ENCODE assay signal across 24 cellular contexts in genomic region chr6:121498481-121499276, GRCh38.
A peak's percentile ranks its signal among the peaks of the same experiment; 100 is the strongest.
DNase-seq lines count a peak whose midpoint lies in the region; ATAC-seq and TF ChIP-seq lines count a peak whose summit lies in the region.
"Had no signal": no experiment of that assay in that cellular context is flagged by ENCODE, and none has a peak within 500 bp of the region (broad histone marks: within the 10 kb centered on the region; RNA-seq: fewer than 3 reads in every experiment).

No MANE protein-coding gene starts in this region.

- H3K27ac Mint-ChIP-seq in stimulated activated memory B cell treated with anti-CD40 and anti-IgM and Interleukin-4, amounts not matched to agents 10 μg/mL and 1 μg/mL and 100 μg/mL, for 72 hours = no peak overlapping the region
- H3K27ac Mint-ChIP-seq: activated T-helper 1 cell treated with anti-CD3 and anti-CD28 coated beads, Interleukin-12 subunit alpha, Interleukin-12 subunit beta, Interleukin-2, Interleukin-4 antibody, amounts not matched to agents 30 ng/mL and 10 ng/mL and 1 ng/mL, durations not matched to agents 14 hours and 24 hours and 36 hours; natural killer cell treated with Interleukin-12 subunit alpha and Interleukin-12 subunit beta and Interleukin-15 and Interleukin-18, amount 100 ng/mL, for 72 hours had no signal

- ATAC-seq in PC-3 = no peak
- ATAC-seq in stimulated activated memory B cell treated with anti-CD40 and anti-IgM and Interleukin-4, amounts not matched to agents 10 μg/mL and 1 μg/mL and 100 μg/mL, for 72 hours = no peak
- ATAC-seq: left ventricle myocardium superior; natural killer cell treated with Interleukin-12 subunit alpha and Interleukin-12 subunit beta and Interleukin-15 and Interleukin-18, amount 100 ng/mL, for 72 hours had no signal

- TF ChIP-seq CTCF in PC-3 (conservative IDR thresholded peaks at IDR 0.05; ENCODE audit: low read depth, low read length) = no peak
- no peak for TF ChIP-seq CTCF in coronary artery (IDR thresholded peaks at IDR 0.05)
- TF ChIP-seq CTCF in thyroid gland (IDR thresholded peaks at IDR 0.05) = no peak

- 74 to 77% methylated on average over 10 to 12 of the region's 12 CpGs for WGBS in thyroid gland, 2 donors

- no peak overlapping the region for H3K9ac ChIP-seq in PC-3 (ENCODE audit: low read length)
- H3K9ac ChIP-seq: GM23248, parathyroid adenoma had no signal

- no peaks in the 10 kb centered on the region for H3K27me3 ChIP-seq in PC-3 (ENCODE audit: low read length)
- no peaks in the 10 kb centered on the region for H3K27me3 ChIP-seq in thyroid gland
- H3K27me3 ChIP-seq: body of pancreas had no signal

- H4K20me1 ChIP-seq in PC-3 (ENCODE audit: low read length) = no peaks in the 10 kb centered on the region

- intact Hi-C loops in PC-3 (cut with micrococcal nuclease) (no loop called here), thyroid gland (cut with DNase I) (no loop called here), cardiac septum (cut with DNase I) (no loop called here)

- H3K27ac ChIP-seq in PC-3 (ENCODE audit: low read length) = no peak overlapping the region
- peak overlapping the region; percentile 25 to 32 for H3K27ac ChIP-seq in coronary artery
- H3K27ac ChIP-seq in thyroid gland = peak overlapping the region in 2 of 3 donors; percentile 1 to 46
- H3K27ac ChIP-seq: GM23248, parathyroid adenoma, PC-9 had no signal

- no peak overlapping the region for H3K4me2 ChIP-seq in PC-3 (ENCODE audit: low read length)
- H3K4me2 ChIP-seq: PC-9 had no signal

- no peaks in the 10 kb centered on the region for H3K4me1 Mint-ChIP-seq in stimulated activated memory B cell treated with anti-CD40 and anti-IgM and Interleukin-4, amounts not matched to agents 10 μg/mL and 1 μg/mL and 100 μg/mL, for 72 hours

- H3K9me3 ChIP-seq in PC-3 (ENCODE audit: low read length) = no peaks in the 10 kb centered on the region
- no peaks in the 10 kb centered on the region for H3K9me3 ChIP-seq in thyroid gland
- H3K9me3 ChIP-seq: body of pancreas had no signal

- no peak overlapping the region for H3K4me3 ChIP-seq in PC-3 (ENCODE audit: low read length)
- no peak overlapping the region for H3K4me3 ChIP-seq in coronary artery
- no peak overlapping the region for H3K4me3 ChIP-seq in thyroid gland (replicated peaks in 1 of 3)
- H3K4me3 ChIP-seq: body of pancreas, GM23248, PC-9 had no signal

- no peaks in the 10 kb centered on the region for H3K36me3 Mint-ChIP-seq in stimulated activated memory B cell treated with anti-CD40 and anti-IgM and Interleukin-4, amounts not matched to agents 10 μg/mL and 1 μg/mL and 100 μg/mL, for 72 hours
- H3K36me3 Mint-ChIP-seq: natural killer cell treated with Interleukin-12 subunit alpha and Interleukin-12 subunit beta and Interleukin-15 and Interleukin-18, amount 100 ng/mL, for 72 hours had no signal

- peaks cover 5% of the 10 kb centered on the region for H3K4me1 ChIP-seq in PC-3 (ENCODE audit: insufficient read depth, low read length)
- H3K4me1 ChIP-seq in thyroid gland = peaks cover 3 to 13% of the 10 kb centered on the region in 2 donors
- H3K4me1 ChIP-seq: parathyroid adenoma had no signal

- no peaks in the 10 kb centered on the region for H3F3A ChIP-seq in PC-3 (ENCODE audit: low read length, unreplicated experiment)

- no peaks in the 10 kb centered on the region for H3K9me3 Mint-ChIP-seq in stimulated activated memory B cell treated with anti-CD40 and anti-IgM and Interleukin-4, amounts not matched to agents 10 μg/mL and 1 μg/mL and 100 μg/mL, for 72 hours
- H3K9me3 Mint-ChIP-seq: activated T-helper 1 cell treated with anti-CD3 and anti-CD28 coated beads, Interleukin-12 subunit alpha, Interleukin-12 subunit beta, Interleukin-2, Interleukin-4 antibody, amounts not matched to agents 30 ng/mL and 10 ng/mL and 1 ng/mL, durations not matched to agents 14 hours and 24 hours and 36 hours had no signal

- TF ChIP-seq POLR2A in thyroid gland (IDR thresholded peaks at IDR 0.05) = no peak

- H3K9me2 ChIP-seq in PC-3 (replicated peaks; ENCODE audit: low read length) = no peaks in the 10 kb centered on the region

- peak; percentile 18 for DNase-seq in PC-3
- no peak for DNase-seq in coronary artery (ENCODE audit: low spot score)
- DNase-seq in glomerular visceral epithelial cell (ENCODE audit: extremely low spot score) = peak; percentile 62
- peak; percentile 19 to 33 for DNase-seq in thyroid gland
- no peak for DNase-seq in GOT3 (lab: John Stamatoyannopoulos, UW)
- no peak for DNase-seq in NCI-H2227 treated with DMSO at 0.1 percent for 48 hours (lab: John Stamatoyannopoulos, UW)
- DNase-seq in cardiac septum (ENCODE audit: low spot score) = no peak
- DNase-seq: activated CD4-positive, alpha-beta T cell treated with anti-CD3 and anti-CD28 coated beads for 48 hours; activated naive CD4-positive, alpha-beta T cell treated with anti-CD3 and anti-CD28 coated beads, Interleukin-2, amount 50 U/mL, for 16 hours; body of pancreas; effector memory CD4-positive, alpha-beta T cell; GM23248; Karpas-422; left ventricle myocardium superior; NCI-H1048; NCI-H2029; NCI-H446; PC-9; substantia nigra; T-helper 1 cell had no signal

- H3K4me3 Mint-ChIP-seq in stimulated activated memory B cell treated with anti-CD40 and anti-IgM and Interleukin-4, amounts not matched to agents 10 μg/mL and 1 μg/mL and 100 μg/mL, for 72 hours = no peak overlapping the region
- H3K4me3 Mint-ChIP-seq: activated T-helper 1 cell treated with anti-CD3 and anti-CD28 coated beads, Interleukin-12 subunit alpha, Interleukin-12 subunit beta, Interleukin-2, Interleukin-4 antibody, amounts not matched to agents 30 ng/mL and 10 ng/mL and 1 ng/mL, durations not matched to agents 14 hours and 24 hours and 36 hours; natural killer cell treated with Interleukin-12 subunit alpha and Interleukin-12 subunit beta and Interleukin-15 and Interleukin-18, amount 100 ng/mL, for 72 hours had no signal

- H2AFZ ChIP-seq in PC-3 (ENCODE audit: low read length) = no peak overlapping the region
- H2AFZ ChIP-seq: GM23248, parathyroid adenoma, PC-9 had no signal

- no peaks in the 10 kb centered on the region for H3K27me3 Mint-ChIP-seq in stimulated activated memory B cell treated with anti-CD40 and anti-IgM and Interleukin-4, amounts not matched to agents 10 μg/mL and 1 μg/mL and 100 μg/mL, for 72 hours
- H3K27me3 Mint-ChIP-seq: natural killer cell treated with Interleukin-12 subunit alpha and Interleukin-12 subunit beta and Interleukin-15 and Interleukin-18, amount 100 ng/mL, for 72 hours had no signal

- BruUV-seq in PC-3 (replicated peaks; lab: Mats Ljungman, UMichigan) = no TSS peak

- no peaks in the 10 kb centered on the region for H3K79me2 ChIP-seq in PC-3 (ENCODE audit: low read length)
- H3K79me2 ChIP-seq: parathyroid adenoma had no signal

- POLR2A ChIA-PET in PC-3 (lab: Charles Lee; ENCODE audit: unreplicated experiment) = no interaction called here

- CTCF ChIA-PET in PC-3 (lab: Charles Lee) = no interaction called here

- H3K36me3 ChIP-seq in PC-3 (ENCODE audit: low read depth, low read length) (no peaks in the 10 kb centered on the region), thyroid gland (no peaks in the 10 kb centered on the region)

Comparison
In these comparisons a context has a peak if more than half of its experiments do, and no peak if none do; other contexts are left out.
1. DNase-seq: peak in PC-3 (single experiment), glomerular visceral epithelial cell (single experiment) and thyroid gland (2 of 2); none in coronary artery (single experiment), GOT3 (single experiment), NCI-H2227 treated with DMSO at 0.1 percent for 48 hours (single experiment) and cardiac septum (single experiment).